Comparison of ENCODE assay signal across 8 cellular contexts in the genomic region with DNA sequence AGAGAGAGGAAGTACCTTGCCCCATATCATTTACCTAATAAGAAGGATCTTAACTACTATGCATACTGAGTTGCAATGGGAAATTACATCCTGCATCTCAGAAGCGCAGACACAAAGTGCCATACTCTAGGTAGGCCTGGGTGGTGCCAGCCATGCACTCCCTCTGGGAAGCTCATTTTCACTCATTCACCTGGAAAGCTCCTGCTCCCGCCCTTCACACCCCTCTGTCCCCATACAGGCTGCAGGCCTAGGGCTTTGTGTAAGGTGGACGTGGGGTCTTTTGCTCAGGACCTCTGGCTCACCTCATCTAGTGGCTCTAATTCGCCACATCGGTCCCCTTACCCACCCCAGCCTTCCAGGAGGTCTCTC. TPM values are rescaled to one million over a fixed set of nuclear protein-coding genes. Genes with fewer than 3 reads are reported as not detected.
DNase-seq lines count a peak whose midpoint lies in the region; ATAC-seq and TF ChIP-seq lines count a peak whose summit lies in the region.

No MANE protein-coding gene starts in this region.

- no peak for TF ChIP-seq CTCF in GM12865 (IDR thresholded peaks at IDR 0.05; ENCODE audit: insufficient read depth, low read depth, low read length, missing control alignments)
- TF ChIP-seq CTCF in RWPE2 (IDR thresholded peaks at IDR 0.05; ENCODE audit: poor library complexity, severe bottlenecking) = no peak
- no peak for TF ChIP-seq CTCF in fibroblast of the aortic adventitia (IDR thresholded peaks at IDR 0.05; ENCODE audit: insufficient read depth, low read length)
- no peak for TF ChIP-seq CTCF in prostate gland (IDR thresholded peaks at IDR 0.05)

- ATAC-seq in RWPE2 (ENCODE audit: low read depth) (peak; percentile 15; the same call in 2 of the 3 replicates), HG03378 (IDR thresholded peaks at IDR 0.05; ENCODE audit: unreplicated experiment) (no peak), HG03095 (IDR thresholded peaks at IDR 0.05; ENCODE audit: unreplicated experiment) (no peak)

- peaks cover 10% of the 10 kb centered on the region for H3K4me1 ChIP-seq in RWPE2 (ENCODE audit: insufficient read depth, poor library complexity, severe bottlenecking)
- no peaks in the 10 kb centered on the region for H3K4me1 ChIP-seq in prostate gland (replicated peaks)

- H3K36me3 ChIP-seq in RWPE2 (ENCODE audit: low read depth) (peaks cover 42% of the 10 kb centered on the region), prostate gland (no peaks in the 10 kb centered on the region)

- H3K27me3 ChIP-seq in RWPE2 (ENCODE audit: insufficient read depth, poor library complexity, severe bottlenecking) (no peaks in the 10 kb centered on the region), prostate gland (replicated peaks; ENCODE audit: insufficient read depth) (no peaks in the 10 kb centered on the region)

- 11% methylated on average over 5 of the region's 5 CpGs for WGBS in prostate gland

- peak overlapping the region; percentile 64 for H3K27ac ChIP-seq in RWPE2 (ENCODE audit: poor library complexity, severe bottlenecking)
- H3K27ac ChIP-seq in prostate gland = peak overlapping the region; percentile 78 to 89

- DNase-seq in GM12865 (ENCODE audit: low read depth) = no peak
- DNase-seq in RWPE2 (ENCODE audit: low spot score) = no peak
- DNase-seq in fibroblast of the aortic adventitia (ENCODE audit: low read depth) = no peak
- no peak for DNase-seq in prostate gland (ENCODE audit: low spot score)
- no peak for DNase-seq in activated CD8-positive, alpha-beta memory T cell treated with anti-CD3 and anti-CD28 coated beads, Interleukin-2, amount 50 U/mL, for 48 hours
- DNase-seq in NCI-H1694 (lab: John Stamatoyannopoulos, UW) = no peak

- TF ChIP-seq POLR2A in prostate gland (IDR thresholded peaks at IDR 0.05) = no peak

- H3K9me3 ChIP-seq in RWPE2 (ENCODE audit: severe bottlenecking) (no peaks in the 10 kb centered on the region), prostate gland (no peaks in the 10 kb centered on the region)

- intact Hi-C loops in prostate gland (cut with DNase I) = no loop called here

- H3K4me3 ChIP-seq in GM12865 (ENCODE audit: low read depth, low read length) = peak overlapping the region; percentile 87
- H3K4me3 ChIP-seq in RWPE2 (ENCODE audit: severe bottlenecking) = peak overlapping the region; percentile 91
- H3K4me3 ChIP-seq in fibroblast of the aortic adventitia (ENCODE audit: low read depth, low read length) = peak overlapping the region; percentile 92
- H3K4me3 ChIP-seq in prostate gland = peak overlapping the region; percentile 59 to 71

RNA-seq across cellular contexts. Expression of a gene that starts 0.8 kb away (rescaled TPM):
- total RNA-seq in fibroblast of the aortic adventitia (ENCODE audit: low replicate concordance) = 26.0 and 56.2 TPM in 2 replicates
- 10 to 100 TPM; 53.3 to 66.0 TPM for total RNA-seq in prostate gland

RNA-seq across cellular contexts. Expression of a gene that starts 13.1 kb away (rescaled TPM):
- total RNA-seq in fibroblast of the aortic adventitia (ENCODE audit: low replicate concordance) (2.7 and 8.7 TPM in 2 replicates), prostate gland (10 to 100 TPM; 16.7 to 25.6 TPM)

RNA-seq across cellular contexts. Expression of a gene that starts 19.3 kb away (rescaled TPM):
- total RNA-seq in fibroblast of the aortic adventitia (ENCODE audit: low replicate concordance) (not detected in 2 replicates), prostate gland (10 to 100 TPM in 1 of 2 donors, 1 to 10 TPM in 1; 3.9 to 17.0 TPM)
